Comparison of ENCODE assay signal across 24 cellular contexts in genomic region chr16:17293813-17294558, GRCh38.
A peak's percentile ranks its signal among the peaks of the same experiment; 100 is the strongest.
DNase-seq lines count a peak whose midpoint lies in the region; ATAC-seq and TF ChIP-seq lines count a peak whose summit lies in the region.
"Had no signal": no experiment of that assay in that cellular context is flagged by ENCODE, and none has a peak within 500 bp of the region (broad histone marks: within the 10 kb centered on the region; RNA-seq: fewer than 3 reads in every experiment).

No MANE protein-coding gene starts in this region.

- peak; percentile 65 for ATAC-seq in GM23338
- ATAC-seq in GM19351 (IDR thresholded peaks at IDR 0.05; ENCODE audit: unreplicated experiment) = no peak
- no peak for ATAC-seq in gastrocnemius medialis
- ATAC-seq: PC-3 had no signal

- peaks cover 23% of the 10 kb centered on the region for H3K4me1 Mint-ChIP-seq in GM23338
- peaks cover 17% of the 10 kb centered on the region for H3K4me1 Mint-ChIP-seq in endodermal cell

- H3K79me2 ChIP-seq in GM23338 (replicated peaks; ENCODE audit: insufficient read depth) (peaks cover 28% of the 10 kb centered on the region), OCI-LY7 (ENCODE audit: insufficient read depth, low read depth, low read length) (peaks cover 14% of the 10 kb centered on the region; the same call in 1 of the 2 replicates)

- H3K4me1 ChIP-seq in BLaER1 (peaks cover 63% of the 10 kb centered on the region), GM23338 (ENCODE audit: insufficient read depth) (peaks cover 4% of the 10 kb centered on the region), OCI-LY7 (ENCODE audit: insufficient read depth, low read length, poor library complexity, severe bottlenecking) (peaks cover 53% of the 10 kb centered on the region), endodermal cell (ENCODE audit: control insufficient read depth, insufficient read depth, low read length) (peaks cover 6% of the 10 kb centered on the region), gastrocnemius medialis (peaks cover 15 to 36% of the 10 kb centered on the region in 2 donors)
- H3K4me1 ChIP-seq: Caco-2 had no signal

- peaks cover 36% of the 10 kb centered on the region for H3K36me3 ChIP-seq in BLaER1
- no peaks in the 10 kb centered on the region for H3K36me3 ChIP-seq in GM23338 (ENCODE audit: insufficient read depth)
- peaks cover 11% of the 10 kb centered on the region for H3K36me3 ChIP-seq in OCI-LY7 (ENCODE audit: insufficient read depth, low read length)
- H3K36me3 ChIP-seq in endodermal cell (ENCODE audit: control insufficient read depth, insufficient read depth, low read length) = no peaks in the 10 kb centered on the region
- H3K36me3 ChIP-seq in gastrocnemius medialis = no peaks in the 10 kb centered on the region
- H3K36me3 ChIP-seq: MG63 had no signal

- no peak overlapping the region; the same call in 1 of the 2 replicates for H3K9ac ChIP-seq in BLaER1
- H3K9ac ChIP-seq in endodermal cell (ENCODE audit: extremely low read depth, low read length, poor library complexity, severe bottlenecking) = no peak overlapping the region
- H3K9ac ChIP-seq: GM23248 had no signal

- H3K4me3 ChIP-seq in BLaER1 (no peak overlapping the region), GM23338 (no peak overlapping the region), OCI-LY7 (ENCODE audit: low read depth, low read length, poor library complexity, severe bottlenecking) (peak overlapping the region; percentile 3), endodermal cell (ENCODE audit: low read length) (no peak overlapping the region), gastrocnemius medialis (no peak overlapping the region)
- H3K4me3 ChIP-seq: GM12878, GM23248, MG63, SK-N-MC had no signal

- no peaks in the 10 kb centered on the region for H3K9me3 Mint-ChIP-seq in GM23338
- no peaks in the 10 kb centered on the region for H3K9me3 Mint-ChIP-seq in endodermal cell

- 95 to 97% methylated on average over 4 to 9 of the region's 9 CpGs for WGBS in endodermal cell (ENCODE audit: insufficient coverage in 1 of 2, insufficient read length in 1 of 2), 2 experiments

- H3F3A ChIP-seq in GM23338 (replicated peaks; ENCODE audit: low read depth) = no peaks in the 10 kb centered on the region

- CTCF ChIA-PET in OCI-LY7 (lab: Charles Lee; ENCODE audit: unreplicated experiment) = interaction anchor here (0.6 kb wide), 1 partner anchor 42 kb away, joined by 3 read pairs; no protein-coding TSS in a partner anchor

- intact Hi-C loops in OCI-LY7 (cut with micrococcal nuclease; ENCODE audit: unreplicated experiment) (loop anchor here (10.0 kb wide), 1 partner anchor 1631 kb away; the partner anchor contains the start of gene SMG1), gastrocnemius medialis (cut with DNase I; ENCODE audit: low total_unique reads) (no loop called here)

- H4K20me1 ChIP-seq in BLaER1 (peaks cover 99% of the 10 kb centered on the region), GM23338 (replicated peaks; ENCODE audit: insufficient read depth) (no peaks in the 10 kb centered on the region; the same call in 1 of the 2 replicates), OCI-LY7 (ENCODE audit: insufficient read depth, low read length) (no peaks in the 10 kb centered on the region)

- H3K4me3 Mint-ChIP-seq in GM23338 = no peak overlapping the region
- H3K4me3 Mint-ChIP-seq in endodermal cell = no peak overlapping the region
- H3K4me3 Mint-ChIP-seq: CD4-positive, alpha-beta memory T cell; IgD-negative memory B cell had no signal

- DNase-seq in GM23338 (ENCODE audit: low spot score) (no peak), OCI-LY7 (ENCODE audit: low spot score) (peak; percentile 29), endodermal cell (no peak), DMS 273 (lab: John Stamatoyannopoulos, UW; ENCODE audit: unreplicated experiment) (no peak), gastrocnemius medialis (no peak)
- DNase-seq: Caco-2; CD4-positive, alpha-beta memory T cell; DND-41; GM23248; Kasumi-1; MG63; NCI-H1105 treated with DMSO at 0.1 percent for 48 hours; NCI-H2081 treated with DMSO at 0.1 percent for 48 hours; NCI-H2171 treated with DMSO at 0.1 percent for 48 hours; NCI-H446; NCI-H526 treated with DMSO at 0.1 percent for 48 hours; PC-3; SHP77 treated with DMSO at 0.1 percent for 48 hours; SW 1271 had no signal

- no peaks in the 10 kb centered on the region for H3K36me3 Mint-ChIP-seq in GM23338 (ENCODE audit: low read depth)
- H3K36me3 Mint-ChIP-seq in endodermal cell (ENCODE audit: low read depth) = no peaks in the 10 kb centered on the region

- H3K27ac Mint-ChIP-seq in GM23338 (no peak overlapping the region), endodermal cell (no peak overlapping the region)
- H3K27ac Mint-ChIP-seq: IgD-negative memory B cell had no signal

- in situ Hi-C loops in gastrocnemius medialis (cut with MboI; ENCODE audit: low sequenced_read_pairs in 4 of 4) = no loop called here

- no peak for TF ChIP-seq POLR2A in gastrocnemius medialis (IDR thresholded peaks at IDR 0.05)

- no peak overlapping the region for H2AFZ ChIP-seq in GM23338
- no peak overlapping the region for H2AFZ ChIP-seq in OCI-LY7 (ENCODE audit: low read length)
- H2AFZ ChIP-seq: GM23248 had no signal

- peak; percentile 25 to 62; a peak in 3 of 4 replicates for TF ChIP-seq CTCF in GM23338 (conservative IDR thresholded peaks at IDR 0.05; ENCODE audit: low read depth in 2 of 2)
- no peak for TF ChIP-seq CTCF in OCI-LY7 (conservative IDR thresholded peaks at IDR 0.05; ENCODE audit: low read length)
- peak; percentile 53 for TF ChIP-seq CTCF in endodermal cell (conservative IDR thresholded peaks at IDR 0.05)
- TF ChIP-seq CTCF in gastrocnemius medialis (IDR thresholded peaks at IDR 0.05 in 4 of 5, conservative IDR thresholded peaks at IDR 0.05 in 1 of 5) = no peak

- H3K9me3 ChIP-seq in BLaER1 (no peaks in the 10 kb centered on the region), OCI-LY7 (ENCODE audit: low read length) (no peaks in the 10 kb centered on the region), endodermal cell (ENCODE audit: control insufficient read depth, low read length) (no peaks in the 10 kb centered on the region), gastrocnemius medialis (no peaks in the 10 kb centered on the region)
- H3K9me3 ChIP-seq: Caco-2, MG63 had no signal

- no TSS peak for BruUV-seq in OCI-LY7 (replicated peaks; lab: Mats Ljungman, UMichigan)

- peak overlapping the region; percentile 39 for H3K4me2 ChIP-seq in BLaER1
- no peak overlapping the region for H3K4me2 ChIP-seq in GM23338
- peak overlapping the region; percentile 56 for H3K4me2 ChIP-seq in OCI-LY7 (ENCODE audit: low read length)

- H3K27ac ChIP-seq in BLaER1 (peak overlapping the region; percentile 49; the same call in 1 of the 2 replicates), GM23338 (ENCODE audit: low read depth) (no peak overlapping the region), OCI-LY7 (ENCODE audit: low read depth, low read length, poor library complexity, severe bottlenecking) (no peak overlapping the region), endodermal cell (ENCODE audit: low read depth, low read length) (no peak overlapping the region), gastrocnemius medialis (no peak overlapping the region)
- H3K27ac ChIP-seq: GM23248, SK-N-MC had no signal

- H3K9me2 ChIP-seq in GM23338 (ENCODE audit: insufficient read depth) = no peaks in the 10 kb centered on the region
- no peaks in the 10 kb centered on the region for H3K9me2 ChIP-seq in OCI-LY7 (ENCODE audit: insufficient read depth, low read length)

- POLR2A ChIA-PET in OCI-LY7 (lab: Charles Lee) = interaction anchor here (0.9 kb wide), 1 partner anchor 8 kb away, joined by 4 read pairs; no protein-coding TSS in a partner anchor

- H3K27me3 ChIP-seq in BLaER1 = no peaks in the 10 kb centered on the region
- no peaks in the 10 kb centered on the region for H3K27me3 ChIP-seq in GM23338 (ENCODE audit: insufficient read depth)
- no peaks in the 10 kb centered on the region for H3K27me3 ChIP-seq in endodermal cell (ENCODE audit: control insufficient read depth, insufficient read depth, low read length, poor library complexity, severe bottlenecking)
- no peaks in the 10 kb centered on the region for H3K27me3 ChIP-seq in gastrocnemius medialis
- H3K27me3 ChIP-seq: MG63 had no signal

- H3K27me3 Mint-ChIP-seq in GM23338 (ENCODE audit: insufficient read depth, low read depth, poor library complexity) (peaks cover 3% of the 10 kb centered on the region), endodermal cell (ENCODE audit: insufficient read depth) (no peaks in the 10 kb centered on the region)
- H3K27me3 Mint-ChIP-seq: CD4-positive, alpha-beta memory T cell; IgD-negative memory B cell had no signal

TF ChIP-seq in GM23338, 12 proteins besides CTCF, POLR2A, EP300 and RAD21 (continues in another document):
- no peak for TF ChIP-seq ZNF331 (CRISPR knock-in tag; IDR thresholded peaks at IDR 0.05; ENCODE audit: low read depth)
- TF ChIP-seq CREB1 (CRISPR knock-in tag; IDR thresholded peaks at IDR 0.05; ENCODE audit: low read depth) = no peak
- no peak for TF ChIP-seq ZNF114 (CRISPR knock-in tag; IDR thresholded peaks at IDR 0.05)
- TF ChIP-seq POLR2AphosphoS5 (IDR thresholded peaks at IDR 0.05; ENCODE audit: low read depth) = no peak
- TF ChIP-seq EZH2 (IDR thresholded peaks at IDR 0.05; ENCODE audit: low read depth, unreplicated experiment) = no peak
- TF ChIP-seq ETS1 (IDR thresholded peaks at IDR 0.05) = no peak

Comparison
In these comparisons a context has a peak if more than half of its experiments do, and no peak if none do; other contexts are left out.
1. CTCF ChIP-seq: peak in GM23338 (2 of 2) and endodermal cell (single experiment); none in OCI-LY7 (single experiment) and gastrocnemius medialis (0 of 5).